Comparison of ENCODE assay signal across 8 cellular contexts in the genomic region with DNA sequence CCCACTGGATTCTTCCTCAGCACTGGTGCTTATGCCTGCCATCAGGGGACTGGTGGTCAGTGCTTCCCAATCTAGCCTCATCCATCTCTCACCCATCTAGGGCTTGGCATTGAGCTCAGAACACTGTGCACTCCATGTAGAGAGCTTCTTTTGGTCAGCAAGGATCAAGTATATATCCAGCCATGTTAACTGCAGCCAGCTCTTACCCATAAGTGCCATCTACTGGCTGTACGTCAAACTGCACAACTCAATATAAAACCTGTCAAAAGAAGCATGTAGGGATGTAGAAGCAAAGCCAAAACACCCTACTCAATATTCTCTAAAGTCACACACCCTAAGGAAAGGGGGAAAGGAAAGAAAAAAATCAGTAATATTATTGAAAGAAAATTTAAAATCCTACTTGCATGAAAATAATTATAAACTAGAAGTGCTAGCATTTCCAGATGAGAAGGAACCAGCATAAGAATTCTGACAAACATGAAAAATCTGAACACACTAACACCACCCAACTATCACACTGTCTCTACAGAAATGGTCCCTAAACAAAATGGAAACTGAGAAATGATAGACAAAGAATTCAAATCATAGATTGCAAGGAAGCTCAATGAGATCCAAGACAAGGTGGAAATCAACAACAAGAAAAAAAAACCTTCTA.
DNase-seq lines count a peak whose midpoint lies in the region; ATAC-seq and TF ChIP-seq lines count a peak whose summit lies in the region.

No MANE protein-coding gene starts in this region.

- intact Hi-C loops in uterus (cut with DNase I; ENCODE audit: low total_unique reads), result no loop called here

- H3K9me3 ChIP-seq in uterus, result no peaks in the 10 kb centered on the region
- no peaks in the 10 kb centered on the region for H3K9me3 ChIP-seq in effector memory CD4-positive, alpha-beta T cell (ENCODE audit: control insufficient read depth, low read length)

- DNase-seq in DMS53 treated with DMSO at 0.1 percent for 48 hours (lab: John Stamatoyannopoulos, UW; ENCODE audit: unreplicated experiment), result peak; percentile 78
- DNase-seq in NCI-H2196 (lab: John Stamatoyannopoulos, UW; ENCODE audit: unreplicated experiment), result peak; percentile 13
- DNase-seq in astrocyte of the spinal cord (ENCODE audit: low read depth, low spot score), result peak; percentile 40
- peak; percentile 65 for DNase-seq in islet precursor cell
- DNase-seq in uterus, result no peak
- no peak for DNase-seq in effector memory CD4-positive, alpha-beta T cell

- TF ChIP-seq CTCF in astrocyte of the spinal cord (IDR thresholded peaks at IDR 0.05; ENCODE audit: low read depth, low read length) (peak; percentile 70), uterus (IDR thresholded peaks at IDR 0.05) (peak; percentile 14 to 45 (median 38))

- no peaks in the 10 kb centered on the region for H3K27me3 ChIP-seq in uterus
- H3K27me3 ChIP-seq in effector memory CD4-positive, alpha-beta T cell (replicated peaks; ENCODE audit: control insufficient read depth, insufficient read depth, low read length, poor library complexity, severe bottlenecking), result no peaks in the 10 kb centered on the region

- H3K27ac ChIP-seq in uterus, result no peak overlapping the region
- no peak overlapping the region for H3K27ac ChIP-seq in effector memory CD4-positive, alpha-beta T cell (ENCODE audit: insufficient read depth, low read length, poor library complexity, severe bottlenecking)

- H3K4me1 ChIP-seq in uterus, result no peaks in the 10 kb centered on the region
- no peaks in the 10 kb centered on the region for H3K4me1 ChIP-seq in effector memory CD4-positive, alpha-beta T cell (ENCODE audit: control insufficient read depth, insufficient read depth, low read length, poor library complexity, severe bottlenecking)

- TF ChIP-seq POLR2A in uterus (IDR thresholded peaks at IDR 0.05), result no peak

- in situ Hi-C loops in astrocyte of the spinal cord (cut with HindIII; ENCODE audit: low sequenced_read_pairs), result no loop called here

- H3K36me3 ChIP-seq in uterus, result no peaks in the 10 kb centered on the region
- H3K36me3 ChIP-seq in effector memory CD4-positive, alpha-beta T cell (ENCODE audit: control insufficient read depth, insufficient read depth, low read length), result no peaks in the 10 kb centered on the region

- no peak overlapping the region for H3K4me3 ChIP-seq in astrocyte of the spinal cord (ENCODE audit: low read depth, low read length)
- H3K4me3 ChIP-seq in uterus, result no peak overlapping the region
- H3K4me3 ChIP-seq in effector memory CD4-positive, alpha-beta T cell (ENCODE audit: insufficient read depth, low read depth, low read length, poor library complexity, severe bottlenecking), result no peak overlapping the region

- peak; percentile 73 for ATAC-seq in GM19324 (IDR thresholded peaks at IDR 0.05; ENCODE audit: low FRiP score, unreplicated experiment)
- peak; percentile 97 for ATAC-seq in HG03159 (IDR thresholded peaks at IDR 0.05; ENCODE audit: unreplicated experiment)

Comparison
In these comparisons a context has a peak if more than half of its experiments do, and no peak if none do; other contexts are left out.
1. DNase-seq: peak in DMS53 treated with DMSO at 0.1 percent for 48 hours (single experiment), NCI-H2196 (single experiment), astrocyte of the spinal cord (single experiment) and islet precursor cell (single experiment); none in uterus (0 of 2) and effector memory CD4-positive, alpha-beta T cell (0 of 3).